In genomic region chrX:41518841-41519220, GRCh38 we compare ENCODE assay signal across 1 cellular context.
TF ChIP-seq lines count a peak whose summit lies in the region.

No MANE protein-coding gene starts in this region.

TF ChIP-seq in GM12878, 131 proteins besides CTCF, POLR2A, EP300 and RAD21:
- TF ChIP-seq TCF3 (IDR thresholded peaks at IDR 0.05; ENCODE audit: borderline replicate concordance, insufficient read depth, low read depth, low read length), result 0 out of 2 replicates have a peak, but pooled peaks have one; percentile 22
- no peak for TF ChIP-seq NFXL1 (IDR thresholded peaks at IDR 0.05; ENCODE audit: borderline replicate concordance)
TF ChIP-seq in GM12878: peak in this region for 1.
